1 cellular context compared by ENCODE assay signal in genomic region chr10:520402-520787, GRCh38.
TF ChIP-seq lines count a peak whose summit lies in the region.

No MANE protein-coding gene starts in this region.

TF ChIP-seq in HEK293, 187 proteins besides CTCF, POLR2A, EP300 and RAD21 (continued from another document):
- TF ChIP-seq OSR2 (tag by site-specific recombination; IDR thresholded peaks at IDR 0.05): 0 out of 2 replicates have a peak, but pooled peaks have one; percentile 38
- no peak for TF ChIP-seq ZNF610 (tag by site-specific recombination; IDR thresholded peaks at IDR 0.05; ENCODE audit: borderline replicate concordance)
- TF ChIP-seq ZNF600 (tag by site-specific recombination; IDR thresholded peaks at IDR 0.05): peak; percentile 82
